ENCODE assay signal across 16 cellular contexts in the genomic region with DNA sequence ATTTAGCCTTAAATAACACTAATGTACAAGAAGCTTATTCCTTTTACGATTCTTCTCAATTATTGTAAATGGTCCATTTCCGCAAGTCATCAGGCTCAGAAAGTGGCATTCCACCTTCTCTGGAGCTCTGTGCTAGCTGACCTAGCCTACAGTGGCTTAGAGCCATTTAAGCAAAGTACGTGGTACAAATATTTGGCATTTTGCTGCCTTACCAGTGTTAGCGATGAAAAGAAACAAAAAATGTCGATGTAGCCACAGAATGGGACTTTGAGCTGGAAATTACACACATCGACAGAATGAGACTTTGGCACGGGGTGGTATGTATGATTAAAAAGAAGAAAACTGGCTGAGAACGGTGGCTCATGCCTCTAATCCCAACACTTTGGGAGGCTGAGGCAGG. TPM values are rescaled to one million over a fixed set of nuclear protein-coding genes. Genes with fewer than 3 reads are reported as not detected.
DNase-seq lines count a peak whose midpoint lies in the region; ATAC-seq and TF ChIP-seq lines count a peak whose summit lies in the region.
"Had no signal": no experiment of that assay in that cellular context is flagged by ENCODE, and none has a peak within 500 bp of the region (broad histone marks: within the 10 kb centered on the region; RNA-seq: fewer than 3 reads in every experiment).

No MANE protein-coding gene starts in this region.

- TF ChIP-seq CTCF in chondrocyte (IDR thresholded peaks at IDR 0.05) = no peak

- peaks cover 9 to 17% of the 10 kb centered on the region in 2 donors for H3K36me3 Mint-ChIP-seq in activated T-cell treated with anti-CD3 and anti-CD28 coated beads, Interleukin-2, amount 50 U/mL, for 72 hours (ENCODE audit: insufficient read depth in 2 of 2)
- no peaks in the 10 kb centered on the region for H3K36me3 Mint-ChIP-seq in activated T-cell treated with anti-CD3 and anti-CD28 coated beads, Interleukin-2, amount 50 U/mL, for 4 hours (ENCODE audit: insufficient read depth)
- peaks cover 16% of the 10 kb centered on the region for H3K36me3 Mint-ChIP-seq in activated CD4-positive, alpha-beta memory T cell treated with anti-CD3 and anti-CD28 coated beads, Interleukin-2, amount 10 ng/mL, durations not matched to agents 7 days and 5 days (ENCODE audit: low read depth)
- no peaks in the 10 kb centered on the region for H3K36me3 Mint-ChIP-seq in chondrocyte (ENCODE audit: low read depth)

- H3K4me3 Mint-ChIP-seq in activated T-cell treated with anti-CD3 and anti-CD28 coated beads, Interleukin-2, amount 50 U/mL, for 72 hours = peak overlapping the region; percentile 60 to 86
- H3K4me3 Mint-ChIP-seq in activated T-cell treated with anti-CD3 and anti-CD28 coated beads, Interleukin-2, amount 50 U/mL, for 4 hours = no peak overlapping the region
- H3K4me3 Mint-ChIP-seq in activated CD4-positive, alpha-beta memory T cell treated with anti-CD3 and anti-CD28 coated beads, Interleukin-2, amount 10 ng/mL, durations not matched to agents 7 days and 5 days = peak overlapping the region; percentile 47
- H3K4me3 Mint-ChIP-seq in chondrocyte (ENCODE audit: unreplicated experiment) = no peak overlapping the region
- H3K4me3 Mint-ChIP-seq in stimulated activated naive CD8-positive, alpha-beta T cell treated with anti-CD3 and anti-CD28 coated beads, Interleukin-15, amount 100 ng/mL, for 72 hours = peak overlapping the region in 1 of 2 donors; percentile 50
- H3K4me3 Mint-ChIP-seq: WTC11 had no signal

- POLR2A ChIA-PET in activated CD4-positive, alpha-beta memory T cell treated with anti-CD3 and anti-CD28 coated beads, Interleukin-2, amount 10 ng/mL, durations not matched to agents 7 days and 5 days (lab: Charles Lee) = no interaction called here

- peaks cover 29% of the 10 kb centered on the region for H3K4me1 Mint-ChIP-seq in activated T-cell treated with anti-CD3 and anti-CD28 coated beads, Interleukin-2, amount 50 U/mL, for 72 hours (ENCODE audit: low read depth)
- H3K4me1 Mint-ChIP-seq in activated T-cell treated with anti-CD3 and anti-CD28 coated beads, Interleukin-2, amount 50 U/mL, for 4 hours (ENCODE audit: low read depth) = peaks cover 16% of the 10 kb centered on the region
- H3K4me1 Mint-ChIP-seq in activated CD4-positive, alpha-beta memory T cell treated with anti-CD3 and anti-CD28 coated beads, Interleukin-2, amount 10 ng/mL, durations not matched to agents 7 days and 5 days = peaks cover 26% of the 10 kb centered on the region
- peaks cover 43% of the 10 kb centered on the region for H3K4me1 Mint-ChIP-seq in chondrocyte (ENCODE audit: low read depth)
- peaks cover 26% of the 10 kb centered on the region for H3K4me1 Mint-ChIP-seq in stimulated activated naive CD8-positive, alpha-beta T cell treated with anti-CD3 and anti-CD28 coated beads, Interleukin-15, amount 100 ng/mL, for 72 hours

- CTCF ChIA-PET in activated CD4-positive, alpha-beta memory T cell treated with anti-CD3 and anti-CD28 coated beads, Interleukin-2, amount 10 ng/mL, durations not matched to agents 7 days and 5 days (lab: Charles Lee) = interaction anchor here (0.6 to 1.5 kb wide), 4 partner anchors 51 to 269 kb away, joined by 3 to 5 read pairs (median 4); no protein-coding TSS in a partner anchor

- no peak for DNase-seq in activated T-cell treated with anti-CD3 and anti-CD28 coated beads, Interleukin-2, amount 50 U/mL, for 72 hours
- DNase-seq in activated T-cell treated with anti-CD3 and anti-CD28 coated beads, Interleukin-2, amount 50 U/mL, for 4 hours = no peak
- no peak for DNase-seq in activated CD4-positive, alpha-beta memory T cell treated with anti-CD3 and anti-CD28 coated beads, Interleukin-2, amount 10 ng/mL, durations not matched to agents 7 days and 5 days
- DNase-seq in chondrocyte (ENCODE audit: low spot score) (no peak), MV-4-11 (lab: John Stamatoyannopoulos, UW) (no peak), SHP77 (lab: John Stamatoyannopoulos, UW) (no peak)
- DNase-seq in stimulated activated naive CD8-positive, alpha-beta T cell treated with anti-CD3 and anti-CD28 coated beads, Interleukin-15, amount 100 ng/mL, for 72 hours = no peak
- DNase-seq: aorta, colonic mucosa, left ventricle myocardium inferior, uterus had no signal

- H3K9me3 Mint-ChIP-seq in activated T-cell treated with anti-CD3 and anti-CD28 coated beads, Interleukin-2, amount 50 U/mL, for 72 hours = peaks cover 3 to 6% of the 10 kb centered on the region in 2 donors
- H3K9me3 Mint-ChIP-seq in activated T-cell treated with anti-CD3 and anti-CD28 coated beads, Interleukin-2, amount 50 U/mL, for 4 hours = no peaks in the 10 kb centered on the region
- peaks cover 9% of the 10 kb centered on the region for H3K9me3 Mint-ChIP-seq in activated CD4-positive, alpha-beta memory T cell treated with anti-CD3 and anti-CD28 coated beads, Interleukin-2, amount 10 ng/mL, durations not matched to agents 7 days and 5 days
- H3K9me3 Mint-ChIP-seq in chondrocyte (ENCODE audit: low read depth) = peaks cover 3% of the 10 kb centered on the region
- H3K9me3 Mint-ChIP-seq in stimulated activated naive CD8-positive, alpha-beta T cell treated with anti-CD3 and anti-CD28 coated beads, Interleukin-15, amount 100 ng/mL, for 72 hours = peaks cover 4 to 9% of the 10 kb centered on the region in 2 donors

- peak overlapping the region; percentile 99 for H3K27ac Mint-ChIP-seq in activated T-cell treated with anti-CD3 and anti-CD28 coated beads, Interleukin-2, amount 50 U/mL, for 72 hours
- H3K27ac Mint-ChIP-seq in activated CD4-positive, alpha-beta memory T cell treated with anti-CD3 and anti-CD28 coated beads, Interleukin-2, amount 10 ng/mL, durations not matched to agents 7 days and 5 days = peak overlapping the region; percentile 88
- H3K27ac Mint-ChIP-seq in chondrocyte (ENCODE audit: unreplicated experiment) = peak overlapping the region; percentile 89
- H3K27ac Mint-ChIP-seq in stimulated activated naive CD8-positive, alpha-beta T cell treated with anti-CD3 and anti-CD28 coated beads, Interleukin-15, amount 100 ng/mL, for 72 hours = peak overlapping the region; percentile 92 to 93
- H3K27ac Mint-ChIP-seq: WTC11 had no signal

- ATAC-seq in activated T-cell treated with anti-CD3 and anti-CD28 coated beads, Interleukin-2, amount 50 U/mL, for 72 hours (replicated peaks in 1 of 2) = peak in 1 of 2 donors; percentile 3
- no peak for ATAC-seq in activated T-cell treated with anti-CD3 and anti-CD28 coated beads, Interleukin-2, amount 50 U/mL, for 4 hours
- no peak for ATAC-seq in stimulated activated naive CD8-positive, alpha-beta T cell treated with anti-CD3 and anti-CD28 coated beads, Interleukin-15, amount 100 ng/mL, for 72 hours
- ATAC-seq in HG03469 (IDR thresholded peaks at IDR 0.05; ENCODE audit: unreplicated experiment) = no peak
- ATAC-seq: WTC11 had no signal

- no peaks in the 10 kb centered on the region for H3K27me3 Mint-ChIP-seq in activated T-cell treated with anti-CD3 and anti-CD28 coated beads, Interleukin-2, amount 50 U/mL, for 72 hours (ENCODE audit: low read depth)
- peaks cover 5% of the 10 kb centered on the region for H3K27me3 Mint-ChIP-seq in activated T-cell treated with anti-CD3 and anti-CD28 coated beads, Interleukin-2, amount 50 U/mL, for 4 hours (ENCODE audit: low read depth)
- peaks cover 2% of the 10 kb centered on the region for H3K27me3 Mint-ChIP-seq in activated CD4-positive, alpha-beta memory T cell treated with anti-CD3 and anti-CD28 coated beads, Interleukin-2, amount 10 ng/mL, durations not matched to agents 7 days and 5 days
- no peaks in the 10 kb centered on the region for H3K27me3 Mint-ChIP-seq in chondrocyte (ENCODE audit: low read depth)
- peaks cover 5% of the 10 kb centered on the region for H3K27me3 Mint-ChIP-seq in stimulated activated naive CD8-positive, alpha-beta T cell treated with anti-CD3 and anti-CD28 coated beads, Interleukin-15, amount 100 ng/mL, for 72 hours

RNA-seq across cellular contexts. Expression of a gene that starts 26.1 kb away (rescaled TPM):
- not detected for total RNA-seq in activated T-cell treated with anti-CD3 and anti-CD28 coated beads, Interleukin-2, amount 50 U/mL, for 72 hours
- not detected for total RNA-seq in activated T-cell treated with anti-CD3 and anti-CD28 coated beads, Interleukin-2, amount 50 U/mL, for 4 hours
- not detected for total RNA-seq in activated CD4-positive, alpha-beta memory T cell treated with anti-CD3 and anti-CD28 coated beads, Interleukin-2, amount 10 ng/mL, durations not matched to agents 7 days and 5 days
- not detected in 3 replicates for total RNA-seq in chondrocyte
- total RNA-seq: aorta, colonic mucosa, frontal cortex, PC-3, posterior vena cava, uterus, WTC11 had no signal

RNA-seq across cellular contexts. Expression of a gene that starts 47.0 kb away (rescaled TPM):
- 10 to 100 TPM; 17.8 to 20.3 TPM for total RNA-seq in activated T-cell treated with anti-CD3 and anti-CD28 coated beads, Interleukin-2, amount 50 U/mL, for 72 hours
- total RNA-seq in activated T-cell treated with anti-CD3 and anti-CD28 coated beads, Interleukin-2, amount 50 U/mL, for 4 hours = 10 to 100 TPM; 25.2 to 26.7 (median 25.8) TPM
- total RNA-seq in activated CD4-positive, alpha-beta memory T cell treated with anti-CD3 and anti-CD28 coated beads, Interleukin-2, amount 10 ng/mL, durations not matched to agents 7 days and 5 days = 10 to 100 TPM; 19.9 to 20.5 TPM
- total RNA-seq in chondrocyte = 24.2 to 32.4 TPM (median 24.9 TPM) in 3 replicates

Comparison
In these comparisons a context has a peak if more than half of its experiments do, and no peak if none do; other contexts are left out.
1. H3K4me3 Mint-ChIP-seq: peak in activated T-cell treated with anti-CD3 and anti-CD28 coated beads, Interleukin-2, amount 50 U/mL, for 72 hours (2 of 2) and activated CD4-positive, alpha-beta memory T cell treated with anti-CD3 and anti-CD28 coated beads, Interleukin-2, amount 10 ng/mL, durations not matched to agents 7 days and 5 days (single experiment); none in activated T-cell treated with anti-CD3 and anti-CD28 coated beads, Interleukin-2, amount 50 U/mL, for 4 hours (single experiment) and chondrocyte (single experiment).
2. Peak in every context shown above with its lines, with median percentiles within 50 percentile points of each other: H3K27ac Mint-ChIP-seq.